Comparison of ENCODE assay signal across 14 cellular contexts in genomic region chr7:2445047-2445446, GRCh38.
DNase-seq lines count a peak whose midpoint lies in the region; ATAC-seq and TF ChIP-seq lines count a peak whose summit lies in the region.
"Had no signal": no experiment of that assay in that cellular context is flagged by ENCODE, and none has a peak within 500 bp of the region (broad histone marks: within the 10 kb centered on the region; RNA-seq: fewer than 3 reads in every experiment).

No MANE protein-coding gene starts in this region.

- no peaks in the 10 kb centered on the region for H3K27me3 ChIP-seq in layer of hippocampus (ENCODE audit: control insufficient read depth, insufficient read depth, low read length)
- H3K27me3 ChIP-seq: neutrophil, right lobe of liver had no signal

- H3K27ac ChIP-seq in layer of hippocampus (ENCODE audit: low read depth, low read length), result peak overlapping the region; percentile 19
- peak overlapping the region; percentile 2 for H3K27ac ChIP-seq in substantia nigra (ENCODE audit: low read depth, low read length, poor library complexity, severe bottlenecking)
- H3K27ac ChIP-seq: neutrophil, right lobe of liver had no signal

- DNase-seq in GM03348 (ENCODE audit: low spot score), result peak; percentile 75
- DNase-seq in choroid plexus epithelial cell (ENCODE audit: low read depth), result no peak
- peak in 19 of 49 donors; percentile 12 to 64 (median 35) for DNase-seq in substantia nigra (lab: John Stamatoyannopoulos, UW)
- DNase-seq in activated CD4-positive, alpha-beta T cell treated with anti-CD3 and anti-CD28 coated beads, Interleukin-2, amount 50 U/mL, for 1 hour, result no peak
- no peak for DNase-seq in DMS 273 (lab: John Stamatoyannopoulos, UW; ENCODE audit: unreplicated experiment)
- no peak for DNase-seq in HCEC 1CT
- DNase-seq: activated CD4-positive, alpha-beta T cell treated with anti-CD3 and anti-CD28 coated beads, Interleukin-2, amount 50 U/mL, for 48 hours; NCI-H69; PC-3; right lobe of liver; SK-N-SH had no signal

- no peak overlapping the region for H3K4me3 ChIP-seq in choroid plexus epithelial cell (ENCODE audit: low read depth, low read length)
- H3K4me3 ChIP-seq: right lobe of liver had no signal

- ATAC-seq in HG02884 (IDR thresholded peaks at IDR 0.05; ENCODE audit: unreplicated experiment), result no peak
- ATAC-seq: PC-3, right lobe of liver had no signal

- TF ChIP-seq CTCF in choroid plexus epithelial cell (conservative IDR thresholded peaks at IDR 0.05; ENCODE audit: low read depth, low read length), result peak; percentile 7
